Comparison of ENCODE assay signal across 30 cellular contexts in the genomic region with DNA sequence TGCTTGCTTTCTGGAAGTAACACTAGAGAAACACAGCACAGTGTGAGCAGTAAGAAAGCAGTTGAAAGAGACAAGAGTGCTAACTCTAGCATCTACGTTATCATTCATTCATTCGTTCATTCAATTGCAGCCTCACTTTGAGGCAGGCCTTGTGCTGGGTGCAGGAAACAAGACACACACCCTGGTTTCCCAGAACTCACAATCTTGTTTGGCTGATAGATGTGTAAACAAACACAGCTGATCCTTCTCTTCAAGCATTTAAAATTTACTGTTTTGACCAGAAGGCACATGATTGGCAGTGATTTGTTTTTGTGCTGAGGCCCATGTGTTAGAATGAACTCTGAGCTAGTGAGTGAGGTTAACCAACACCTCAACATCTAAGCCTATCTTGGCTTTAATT. TPM values are rescaled to one million over a fixed set of nuclear protein-coding genes. Genes with fewer than 3 reads are reported as not detected.
"Had no signal": no experiment of that assay in that cellular context is flagged by ENCODE, and none has a peak within 500 bp of the region (broad histone marks: within the 10 kb centered on the region; RNA-seq: fewer than 3 reads in every experiment).

No MANE protein-coding gene starts in this region.

- H3K27ac ChIP-seq: adrenal gland, brain microvascular endothelial cell had no signal

- H3K9me3 ChIP-seq: adrenal gland, MG63 had no signal

- DNase-seq: activated CD4-positive, alpha-beta T cell treated with anti-CD3 and anti-CD28 coated beads for 36 hours; activated CD4-positive, alpha-beta T cell treated with anti-CD3 and anti-CD28 coated beads, Interleukin-2, amount 10 ng/mL, durations not matched to agents 7 days and 5 days; activated CD4-positive, alpha-beta T cell treated with anti-CD3 and anti-CD28 coated beads, Interleukin-2, amount 50 U/mL, for 48 hours; activated CD8-positive, alpha-beta T cell treated with anti-CD3 and anti-CD28 coated beads, Interleukin-2, amount 10 ng/mL, durations not matched to agents 7 days and 5 days; activated gamma-delta T cell treated with Interleukin-2 at 50 U/mL for 16 hours; activated naive CD4-positive, alpha-beta T cell treated with anti-CD3 and anti-CD28 coated beads for 36 hours; activated T-cell treated with anti-CD3 and anti-CD28 coated beads, Interleukin-2, amount 50 U/mL, for 4 hours; adrenal gland; brain microvascular endothelial cell; central memory CD4-positive, alpha-beta T cell; Kasumi-1; KG1; MG63; MV-4-11; NCI-H1092; NCI-H1436 treated with DMSO at 0.1 percent for 48 hours; NCI-H187 treated with DMSO at 0.1 percent for 48 hours; NCI-H2081; NCI-H2171 treated with DMSO at 0.1 percent for 48 hours; NCI-H2227 treated with DMSO at 0.1 percent for 48 hours; NCI-H446 treated with DMSO at 0.1 percent for 48 hours; NCI-H524; NCI-H774; OCI-M1; Right ventricle myocardium superior had no signal

- H3K36me3 ChIP-seq: adrenal gland, brain microvascular endothelial cell, MG63 had no signal

- FAIRE-seq: TTC549 had no signal

- H3K4me3 ChIP-seq: adrenal gland, MG63 had no signal

- H3K27me3 ChIP-seq: adrenal gland, brain microvascular endothelial cell, MG63 had no signal

- H3K4me1 ChIP-seq: adrenal gland had no signal

- ATAC-seq: activated CD4-positive, alpha-beta T cell treated with anti-CD3 and anti-CD28 coated beads for 36 hours; activated CD4-positive, CD25-positive, alpha-beta regulatory T cell treated with anti-CD3 and anti-CD28 coated beads, Interleukin-2, amount 50 U/mL, for 24 hours; activated CD8-positive, alpha-beta T cell treated with anti-CD3 and anti-CD28 coated beads, Interleukin-2, amount 10 ng/mL, durations not matched to agents 7 days and 5 days; activated naive CD4-positive, alpha-beta T cell treated with anti-CD3 and anti-CD28 coated beads, Interleukin-2, amount 50 U/mL, for 72 hours; activated T-cell treated with anti-CD3 and anti-CD28 coated beads, Interleukin-2, amount 50 U/mL, for 4 hours; WTC11 had no signal

RNA-seq across cellular contexts. Expression of a gene that starts 20.4 kb away (rescaled TPM):
- total RNA-seq: activated CD8-positive, alpha-beta T cell treated with anti-CD3 and anti-CD28 coated beads, Interleukin-2, amount 10 ng/mL, durations not matched to agents 7 days and 5 days; activated T-helper 1 cell treated with anti-CD3 and anti-CD28 coated beads, Interleukin-12 subunit alpha, Interleukin-12 subunit beta, Interleukin-2, Interleukin-4 antibody, amounts not matched to agents 30 ng/mL and 10 ng/mL and 1 ng/mL, durations not matched to agents 14 hours and 24 hours and 36 hours had no signal
